8 cellular contexts compared by ENCODE assay signal in genomic region chr6:43509142-43509983, GRCh38. TPM values are rescaled to one million over a fixed set of nuclear protein-coding genes. Genes with fewer than 3 reads are reported as not detected.
A peak's percentile ranks its signal among the peaks of the same experiment; 100 is the strongest.
DNase-seq lines count a peak whose midpoint lies in the region; ATAC-seq and TF ChIP-seq lines count a peak whose summit lies in the region.

No MANE protein-coding gene starts in this region.

- H2BK5ac ChIP-seq in mesenchymal stem cell (ENCODE audit: low read depth, low read length, poor library complexity, severe bottlenecking): no peak overlapping the region

- H2AFZ ChIP-seq in mesenchymal stem cell (ENCODE audit: low read depth, low read length): peak overlapping the region; percentile 80

- H3K4me3 ChIP-seq in Caco-2 (ENCODE audit: low read depth, low read length) (peak overlapping the region; percentile 55), body of pancreas (peak overlapping the region in 1 of 2 donors; percentile 64), mesenchymal stem cell (ENCODE audit: insufficient read depth in 1 of 2, low read depth in 1 of 2, low read length in 2 of 2) (peak overlapping the region; percentile 65 to 76), vagina (peak overlapping the region; percentile 61 to 64)

- H3K9me3 Mint-ChIP-seq in Caco-2 (ENCODE audit: unreplicated experiment): no peaks in the 10 kb centered on the region

- no peak overlapping the region for H4K91ac ChIP-seq in mesenchymal stem cell (ENCODE audit: low read length)

- no peak overlapping the region for H2BK15ac ChIP-seq in mesenchymal stem cell (ENCODE audit: low read depth, poor library complexity, severe bottlenecking)

- peak overlapping the region in 1 of 2 experiments; percentile 84 for H3K14ac ChIP-seq in mesenchymal stem cell (ENCODE audit: low read length in 2 of 2)

- H3K27ac ChIP-seq in body of pancreas: peak overlapping the region in 3 of 4 donors; percentile 50 to 71 (median 65)
- no peak overlapping the region for H3K27ac ChIP-seq in mesenchymal stem cell (ENCODE audit: low read length, poor library complexity, severe bottlenecking)
- H3K27ac ChIP-seq in vagina: peak overlapping the region; percentile 42

- intact Hi-C loops in Caco-2 (cut with micrococcal nuclease; ENCODE audit: unreplicated experiment): loop anchor here (10.0 kb wide), 1 partner anchor 605 kb away; no protein-coding TSS in a partner anchor
- intact Hi-C loops in body of pancreas (cut with DNase I): loop anchor here (5.0 to 10.0 kb wide), 2 partner anchors 57 to 255 kb away; no protein-coding TSS in a partner anchor
- intact Hi-C loops in vagina (cut with DNase I): loop anchor here (5.0 to 10.0 kb wide), 2 partner anchors 57 to 145 kb away; partner anchors contain the start of gene ZNF318

- peaks cover 61% of the 10 kb centered on the region for H3K36me3 Mint-ChIP-seq in Caco-2 (ENCODE audit: insufficient read depth, unreplicated experiment)

- H3K4me1 ChIP-seq in Caco-2: peaks cover 10% of the 10 kb centered on the region; the same call in 1 of the 2 replicates
- H3K4me1 ChIP-seq in body of pancreas: peaks cover 27% of the 10 kb centered on the region
- peaks cover 16% of the 10 kb centered on the region for H3K4me1 ChIP-seq in mesenchymal stem cell (ENCODE audit: control insufficient read depth, insufficient read depth, low read depth, low read length)
- H3K4me1 ChIP-seq in vagina: peaks cover 28% of the 10 kb centered on the region

- POLR2A ChIA-PET in Caco-2 (lab: Charles Lee): interaction anchor here (0.6 to 1.0 kb wide), 2 partner anchors 121 to 727 kb away, joined by 3 to 4 read pairs; no protein-coding TSS in a partner anchor

- H4K8ac ChIP-seq in mesenchymal stem cell (ENCODE audit: low read length): no peak overlapping the region

- 11 to 19% methylated on average over 26 to 55 of the region's 69 CpGs for WGBS in body of pancreas, 2 donors
- 14% methylated on average over 59 of the region's 69 CpGs for WGBS in mesenchymal stem cell

- ATAC-seq in HG03432 (IDR thresholded peaks at IDR 0.05; ENCODE audit: unreplicated experiment) (peak; percentile 14), body of pancreas (peak; percentile 3)

- H3K9ac ChIP-seq in mesenchymal stem cell (ENCODE audit: low read length): peak overlapping the region; percentile 87

- peak overlapping the region; percentile 64 for H3K4me2 ChIP-seq in mesenchymal stem cell (ENCODE audit: low read length, poor library complexity, severe bottlenecking)

- H2AK5ac ChIP-seq in mesenchymal stem cell (ENCODE audit: low read length, severe bottlenecking): no peak overlapping the region

- TF ChIP-seq CTCF in Caco-2 (IDR thresholded peaks at IDR 0.05; ENCODE audit: insufficient read depth in 1 of 2, low read depth in 1 of 2, low read length in 1 of 2, severe bottlenecking in 1 of 2, unreplicated experiment in 1 of 2): no peak
- no peak for TF ChIP-seq CTCF in body of pancreas (IDR thresholded peaks at IDR 0.05)
- TF ChIP-seq CTCF in vagina (IDR thresholded peaks at IDR 0.05): no peak
- no peak for TF ChIP-seq CTCF in GM20000 (IDR thresholded peaks at IDR 0.05; ENCODE audit: extremely low read depth, missing control alignments)

- TF ChIP-seq POLR2A in body of pancreas (IDR thresholded peaks at IDR 0.05) (no peak), vagina (IDR thresholded peaks at IDR 0.05) (no peak)

- H2BK120ac ChIP-seq in mesenchymal stem cell (ENCODE audit: low read depth, low read length): no peak overlapping the region

- peak overlapping the region in 1 of 2 experiments; percentile 74 for H3K18ac ChIP-seq in mesenchymal stem cell (ENCODE audit: low read depth in 1 of 2, low read length in 2 of 2)

- H3K4me1 Mint-ChIP-seq in Caco-2 (ENCODE audit: low read depth, unreplicated experiment): peaks cover 7% of the 10 kb centered on the region

- H3K36me3 ChIP-seq in Caco-2 (ENCODE audit: control insufficient read depth, insufficient read depth, low read length) (no peaks in the 10 kb centered on the region; the same call in 1 of the 2 replicates), body of pancreas (replicated peaks in 1 of 2; ENCODE audit: insufficient read depth in 1 of 2, low read depth in 2 of 2) (peaks cover under 1 to 24% of the 10 kb centered on the region in 2 donors), mesenchymal stem cell (ENCODE audit: control insufficient read depth in 1 of 2, insufficient read depth in 2 of 2, low read depth in 1 of 2, low read length in 2 of 2) (peaks cover 52% of the 10 kb centered on the region in 2 experiments), vagina (peaks cover 0 to 42% of the 10 kb centered on the region in 2 donors)

- DNase-seq in Caco-2 (peak in 1 of 2 experiments; percentile 31), body of pancreas (no peak), mesenchymal stem cell (peak; percentile 6), vagina (ENCODE audit: extremely low spot score in 2 of 2) (no peak), NCI-H128 (lab: John Stamatoyannopoulos, UW; ENCODE audit: unreplicated experiment) (no peak), GM20000 (ENCODE audit: low spot score) (no peak), NCI-H2196 treated with DMSO at 0.1 percent for 48 hours (lab: John Stamatoyannopoulos, UW; ENCODE audit: unreplicated experiment) (no peak)

- H3K27ac Mint-ChIP-seq in Caco-2 (ENCODE audit: unreplicated experiment): peak overlapping the region; percentile 7

- peaks cover 6% of the 10 kb centered on the region for H3K27me3 Mint-ChIP-seq in Caco-2 (ENCODE audit: insufficient read depth, unreplicated experiment)

- peak overlapping the region in 1 of 2 experiments; percentile 88 for H3K23ac ChIP-seq in mesenchymal stem cell (ENCODE audit: low read length in 2 of 2)

- H3K4me3 Mint-ChIP-seq in Caco-2 (ENCODE audit: unreplicated experiment): peak overlapping the region; percentile 80

- H3K9me3 ChIP-seq in Caco-2 (no peaks in the 10 kb centered on the region), body of pancreas (no peaks in the 10 kb centered on the region), mesenchymal stem cell (ENCODE audit: control insufficient read depth, low read length) (no peaks in the 10 kb centered on the region), vagina (no peaks in the 10 kb centered on the region)

- peaks cover 11% of the 10 kb centered on the region for H3K79me1 ChIP-seq in mesenchymal stem cell (replicated peaks; ENCODE audit: low read length, poor library complexity, severe bottlenecking)

- no peak overlapping the region for H3K4ac ChIP-seq in mesenchymal stem cell (ENCODE audit: low read depth in 1 of 2, low read length in 2 of 2)

- H2BK12ac ChIP-seq in mesenchymal stem cell (ENCODE audit: low read length in 2 of 2): peak overlapping the region in 1 of 2 experiments; percentile 11

- H3K27me3 ChIP-seq in Caco-2 (replicated peaks; ENCODE audit: control insufficient read depth, insufficient read depth, low read length) (no peaks in the 10 kb centered on the region), body of pancreas (no peaks in the 10 kb centered on the region), mesenchymal stem cell (ENCODE audit: control insufficient read depth in 1 of 2, insufficient read depth in 1 of 2, low read length in 2 of 2) (peaks cover 0 to 19% of the 10 kb centered on the region in 2 experiments), vagina (no peaks in the 10 kb centered on the region)

- CTCF ChIA-PET in Caco-2 (lab: Charles Lee): interaction anchor here (0.6 to 1.2 kb wide), 3 partner anchors 32 to 54 kb away, joined by 3 read pairs; partner anchors contain the start of genes DLK2 and TJAP1

- BruUV-seq in Caco-2 (replicated peaks; lab: Mats Ljungman, UMichigan): no TSS peak

RNA-seq across cellular contexts. Expression of gene LRRC73, which starts 0.8 kb away (rescaled TPM):
- total RNA-seq in Caco-2 (2022) (0.14 and 0.19 TPM in 2 replicates), body of pancreas (not detected), vagina (not detected)
- polyA plus RNA-seq in mesenchymal stem cell (2013, experiment 1 of 2): 0.44 TPM
- polyA plus RNA-seq in mesenchymal stem cell (2013, experiment 2 of 2): 0.52 TPM

RNA-seq across cellular contexts. Expression of gene YIPF3, which starts 7.4 kb away (rescaled TPM):
- total RNA-seq in Caco-2 (2022) (83.3 and 99.8 TPM in 2 replicates), body of pancreas (100 to 1,000 TPM in 1 of 2 donors, 10 to 100 TPM in 1; 79.4 to 122 TPM), vagina (80.0 TPM)
- 171 TPM for polyA plus RNA-seq in mesenchymal stem cell (2013, experiment 1 of 2)
- 170 TPM for polyA plus RNA-seq in mesenchymal stem cell (2013, experiment 2 of 2)

RNA-seq across cellular contexts. Expression of gene POLR1C, which starts 7.5 kb away (rescaled TPM):
- 43.7 and 45.1 TPM in 2 replicates for total RNA-seq in Caco-2 (2022)
- 10 to 100 TPM; 19.1 to 20.2 TPM for total RNA-seq in body of pancreas
- polyA plus RNA-seq in mesenchymal stem cell (2013, experiment 1 of 2): 17.0 TPM
- 17.3 TPM for polyA plus RNA-seq in mesenchymal stem cell (2013, experiment 2 of 2)
- 34.1 TPM for total RNA-seq in vagina

RNA-seq across cellular contexts. Expression of gene TJAP1, which starts 32.0 kb away (rescaled TPM):
- total RNA-seq in Caco-2 (2022) (34.0 and 39.4 TPM in 2 replicates), body of pancreas (10 to 100 TPM; 16.9 to 47.5 TPM), vagina (27.5 TPM)
- polyA plus RNA-seq in mesenchymal stem cell (2013, experiment 1 of 2): 18.3 TPM
- 18.3 TPM for polyA plus RNA-seq in mesenchymal stem cell (2013, experiment 2 of 2)

RNA-seq across cellular contexts. Expression of gene DLK2, which starts 54.0 kb away (rescaled TPM):
- total RNA-seq in Caco-2 (2022) (0.75 and 1.2 TPM in 2 replicates), body of pancreas (not detected), vagina (3.9 TPM)
- polyA plus RNA-seq in mesenchymal stem cell (2013, experiment 1 of 2): 0.52 TPM
- polyA plus RNA-seq in mesenchymal stem cell (2013, experiment 2 of 2): 0.62 TPM
